1 cellular context compared by ENCODE assay signal in genomic region chrX:68827848-68828562, GRCh38.
TF ChIP-seq lines count a peak whose summit lies in the region.

No MANE protein-coding gene starts in this region.

TF ChIP-seq in HEK293, 187 proteins besides CTCF, POLR2A, EP300 and RAD21 (continued from another document and continues in another):
- no peak for TF ChIP-seq ZBTB44 (tag by site-specific recombination; IDR thresholded peaks at IDR 0.05)
- TF ChIP-seq ZNF404 (tag by site-specific recombination; IDR thresholded peaks at IDR 0.05) = no peak
- TF ChIP-seq ZBTB21 (tag by site-specific recombination; IDR thresholded peaks at IDR 0.05) = no peak
- no peak for TF ChIP-seq ZIC2 (tag by site-specific recombination; IDR thresholded peaks at IDR 0.05)
- no peak for TF ChIP-seq ZNF416 (tag by site-specific recombination; IDR thresholded peaks at IDR 0.05)
- no peak for TF ChIP-seq ZNF701 (tag by site-specific recombination; IDR thresholded peaks at IDR 0.05)
- no peak for TF ChIP-seq ZBTB10 (tag by site-specific recombination; IDR thresholded peaks at IDR 0.05)
- no peak for TF ChIP-seq ZNF394 (tag by site-specific recombination; IDR thresholded peaks at IDR 0.05; ENCODE audit: borderline replicate concordance)
- no peak for TF ChIP-seq ZNF24 (tag by site-specific recombination; IDR thresholded peaks at IDR 0.05)
- TF ChIP-seq ZNF138 (tag by site-specific recombination; IDR thresholded peaks at IDR 0.05; ENCODE audit: borderline replicate concordance) = no peak
- TF ChIP-seq ZNF610 (tag by site-specific recombination; IDR thresholded peaks at IDR 0.05; ENCODE audit: borderline replicate concordance) = no peak
- TF ChIP-seq ZFP69B (tag by site-specific recombination; IDR thresholded peaks at IDR 0.05) = 0 out of 2 replicates have a peak, but pooled peaks have one; percentile 35
- no peak for TF ChIP-seq ZNF555 (tag by site-specific recombination; conservative IDR thresholded peaks at IDR 0.05)
- no peak for TF ChIP-seq ZNF629 (tag by site-specific recombination; IDR thresholded peaks at IDR 0.05)
- no peak for TF ChIP-seq TCF7L2 (IDR thresholded peaks at IDR 0.05; ENCODE audit: borderline replicate concordance, low read depth, low read length)
- TF ChIP-seq ZNF549 (tag by site-specific recombination; IDR thresholded peaks at IDR 0.05) = no peak
- TF ChIP-seq ZNF658 (tag by site-specific recombination; IDR thresholded peaks at IDR 0.05) = no peak
- TF ChIP-seq ZNF596 (tag by site-specific recombination; IDR thresholded peaks at IDR 0.05) = no peak
- no peak for TF ChIP-seq ZNF585B (tag by site-specific recombination; IDR thresholded peaks at IDR 0.05)
- TF ChIP-seq ZBTB49 (tag by site-specific recombination; IDR thresholded peaks at IDR 0.05; ENCODE audit: low read depth) = no peak
- no peak for TF ChIP-seq MEIS1 (CRISPR knock-in tag; IDR thresholded peaks at IDR 0.05; ENCODE audit: borderline replicate concordance)
- no peak for TF ChIP-seq RBAK (tag by site-specific recombination; IDR thresholded peaks at IDR 0.05)
- peak; percentile 61; the same call in 1 of the 2 replicates for TF ChIP-seq ZNF777 (tag by site-specific recombination; IDR thresholded peaks at IDR 0.05; ENCODE audit: borderline replicate concordance)
- TF ChIP-seq ZNF560 (tag by site-specific recombination; IDR thresholded peaks at IDR 0.05; ENCODE audit: borderline replicate concordance) = no peak
- no peak for TF ChIP-seq ZNF514 (tag by site-specific recombination; IDR thresholded peaks at IDR 0.05)
- peak; percentile 88 for TF ChIP-seq ZNF654 (tag by site-specific recombination; IDR thresholded peaks at IDR 0.05; ENCODE audit: low read depth)
- no peak for TF ChIP-seq SP7 (tag by site-specific recombination; IDR thresholded peaks at IDR 0.05)
- TF ChIP-seq ELK4 (IDR thresholded peaks at IDR 0.05; ENCODE audit: borderline replicate concordance, low read depth, low read length) = no peak
- TF ChIP-seq ZNF26 (tag by site-specific recombination; IDR thresholded peaks at IDR 0.05) = no peak
- TF ChIP-seq ZNF148 (tag by site-specific recombination; IDR thresholded peaks at IDR 0.05; ENCODE audit: borderline replicate concordance) = no peak
- TF ChIP-seq OSR2 (tag by site-specific recombination; IDR thresholded peaks at IDR 0.05) = no peak
- no peak for TF ChIP-seq ZNF510 (tag by site-specific recombination; IDR thresholded peaks at IDR 0.05; ENCODE audit: insufficient replicate concordance)
- TF ChIP-seq ZNF398 (tag by site-specific recombination; IDR thresholded peaks at IDR 0.05) = no peak
- no peak for TF ChIP-seq MYNN (tag by site-specific recombination; IDR thresholded peaks at IDR 0.05; ENCODE audit: borderline replicate concordance)
- no peak for TF ChIP-seq SCRT1 (tag by site-specific recombination; IDR thresholded peaks at IDR 0.05; ENCODE audit: borderline replicate concordance)
- no peak for TF ChIP-seq ZNF837 (tag by site-specific recombination; IDR thresholded peaks at IDR 0.05)
- no peak for TF ChIP-seq ZNF302 (tag by site-specific recombination; IDR thresholded peaks at IDR 0.05; ENCODE audit: low read depth)
- TF ChIP-seq ZNF677 (tag by site-specific recombination; IDR thresholded peaks at IDR 0.05) = no peak
- no peak for TF ChIP-seq ZNF645 (tag by site-specific recombination; IDR thresholded peaks at IDR 0.05)
- no peak for TF ChIP-seq ZNF548 (tag by site-specific recombination; IDR thresholded peaks at IDR 0.05)
- TF ChIP-seq ZBTB11 (tag by site-specific recombination; conservative IDR thresholded peaks at IDR 0.05; ENCODE audit: low read depth) = 0 out of 2 replicates have a peak, but pooled peaks have one; percentile 21
- TF ChIP-seq ZNF426 (tag by site-specific recombination; IDR thresholded peaks at IDR 0.05) = no peak
- TF ChIP-seq ZNF274 (IDR thresholded peaks at IDR 0.05; ENCODE audit: low read length) = no peak
- TF ChIP-seq ZNF274 (tag by site-specific recombination; IDR thresholded peaks at IDR 0.05; ENCODE audit: borderline replicate concordance) = no peak
